ENCODE assay signal across 23 cellular contexts in genomic region chr1:59709333-59709732, GRCh38.
"Had no signal": no experiment of that assay in that cellular context is flagged by ENCODE, and none has a peak within 500 bp of the region (broad histone marks: within the 10 kb centered on the region; RNA-seq: fewer than 3 reads in every experiment).

No MANE protein-coding gene starts in this region.

- H3K4me1 Mint-ChIP-seq: naive thymus-derived CD8-positive, alpha-beta T cell; stimulated activated effector memory CD8-positive, alpha-beta T cell treated with anti-CD3 and anti-CD28 coated beads, Interleukin-12 subunit alpha, Interleukin-12 subunit beta, amount 100 ng/mL, for 72 hours had no signal

- H3K27ac Mint-ChIP-seq: effector memory CD8-positive, alpha-beta T cell; naive thymus-derived CD8-positive, alpha-beta T cell; nephron progenitor cell; stimulated activated effector memory CD8-positive, alpha-beta T cell treated with anti-CD3 and anti-CD28 coated beads, Interleukin-12 subunit alpha, Interleukin-12 subunit beta, amount 100 ng/mL, for 72 hours had no signal

- H3K4me1 ChIP-seq: prostate gland had no signal

- H3K9me3 ChIP-seq: prostate gland, sigmoid colon, stomach, thyroid gland had no signal

- H3K27me3 Mint-ChIP-seq: effector memory CD8-positive, alpha-beta T cell; naive thymus-derived CD8-positive, alpha-beta T cell had no signal

- H3K4me3 Mint-ChIP-seq: effector memory CD8-positive, alpha-beta T cell; naive thymus-derived CD8-positive, alpha-beta T cell; nephron progenitor cell; stimulated activated effector memory CD8-positive, alpha-beta T cell treated with anti-CD3 and anti-CD28 coated beads, Interleukin-12 subunit alpha, Interleukin-12 subunit beta, amount 100 ng/mL, for 72 hours had no signal

- H3K36me3 ChIP-seq: heart right ventricle, prostate gland, sigmoid colon, stomach, thyroid gland had no signal

- H3K27me3 ChIP-seq: heart right ventricle, sigmoid colon, stomach, thyroid gland had no signal

- FAIRE-seq: endometrium, islet of Langerhans had no signal

- H3K36me3 Mint-ChIP-seq: stimulated activated effector memory CD8-positive, alpha-beta T cell treated with anti-CD3 and anti-CD28 coated beads, Interleukin-12 subunit alpha, Interleukin-12 subunit beta, amount 100 ng/mL, for 72 hours had no signal

- DNase-seq: cerebellar nuclear complex; cortex of kidney; effector memory CD8-positive, alpha-beta T cell; foreskin fibroblast; glutamatergic neuron; heart right ventricle; hippocampal formation; mesendoderm; naive thymus-derived CD8-positive, alpha-beta T cell; nephron progenitor cell; nucleus accumbens; right cardiac atrium; sigmoid colon; stimulated activated CD4-positive, alpha-beta T cell treated with anti-CD3 and anti-CD28 coated beads, Interleukin-2, amount 100 ng/mL, for 24 hours; stimulated activated CD4-positive, alpha-beta T cell treated with anti-CD3 and anti-CD28 coated beads, Interleukin-4, amount 100 ng/mL, for 24 hours; stimulated activated naive CD4-positive, alpha-beta T cell treated with Interleukin-2 at 50 U/mL for 16 hours; stomach; trophoblast cell had no signal

- H3K4me3 ChIP-seq: heart right ventricle, prostate gland, sigmoid colon, stomach, thyroid gland had no signal

- H3K27ac ChIP-seq: heart right ventricle, prostate gland, sigmoid colon, stomach, thyroid gland had no signal

- H3K9me3 Mint-ChIP-seq: effector memory CD8-positive, alpha-beta T cell; stimulated activated effector memory CD8-positive, alpha-beta T cell treated with anti-CD3 and anti-CD28 coated beads, Interleukin-12 subunit alpha, Interleukin-12 subunit beta, amount 100 ng/mL, for 72 hours had no signal
